ENCODE assay signal across 1 cellular context in the genomic region with DNA sequence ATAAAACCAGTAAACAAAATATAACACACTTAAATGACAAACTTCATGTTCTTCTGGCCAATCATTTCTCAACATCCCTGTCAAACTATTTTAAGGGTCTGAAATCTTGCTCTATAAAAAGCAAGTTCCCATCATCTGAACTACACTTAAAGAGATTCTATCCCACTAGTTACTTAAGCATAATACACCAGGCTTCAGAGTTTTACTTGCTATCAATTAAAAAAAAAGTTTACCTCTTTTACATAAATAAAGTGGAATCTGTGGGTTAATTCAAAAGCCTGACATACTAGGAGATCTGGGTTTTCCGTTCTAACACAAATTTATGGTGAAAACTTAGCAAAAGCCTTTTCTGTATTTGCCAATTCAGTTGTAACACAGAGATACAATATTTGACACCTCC.
TF ChIP-seq lines count a peak whose summit lies in the region.

No MANE protein-coding gene starts in this region.

TF ChIP-seq in K562, 482 proteins besides CTCF, POLR2A, EP300 and RAD21 (continued from another document):
- TF ChIP-seq, protein P1, sequence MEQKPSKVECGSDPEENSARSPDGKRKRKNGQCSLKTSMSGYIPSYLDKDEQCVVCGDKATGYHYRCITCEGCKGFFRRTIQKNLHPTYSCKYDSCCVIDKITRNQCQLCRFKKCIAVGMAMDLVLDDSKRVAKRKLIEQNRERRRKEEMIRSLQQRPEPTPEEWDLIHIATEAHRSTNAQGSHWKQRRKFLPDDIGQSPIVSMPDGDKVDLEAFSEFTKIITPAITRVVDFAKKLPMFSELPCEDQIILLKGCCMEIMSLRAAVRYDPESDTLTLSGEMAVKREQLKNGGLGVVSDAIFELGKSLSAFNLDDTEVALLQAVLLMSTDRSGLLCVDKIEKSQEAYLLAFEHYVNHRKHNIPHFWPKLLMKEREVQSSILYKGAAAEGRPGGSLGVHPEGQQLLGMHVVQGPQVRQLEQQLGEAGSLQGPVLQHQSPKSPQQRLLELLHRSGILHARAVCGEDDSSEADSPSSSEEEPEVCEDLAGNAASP (IDR thresholded peaks at IDR 0.05) = no peak
- TF ChIP-seq MTA2 (IDR thresholded peaks at IDR 0.05; ENCODE audit: low read depth) = no peak
- no peak for TF ChIP-seq SMC3 (conservative IDR thresholded peaks at IDR 0.05; ENCODE audit: insufficient read depth, low read depth, low read length)
- TF ChIP-seq SRSF1 (IDR thresholded peaks at IDR 0.05; ENCODE audit: low read depth, low read length) = no peak
- no peak for TF ChIP-seq ERF (CRISPR knock-in tag; IDR thresholded peaks at IDR 0.05)
- TF ChIP-seq SIRT6 (IDR thresholded peaks at IDR 0.05; ENCODE audit: low read depth, low read length) = no peak
- TF ChIP-seq RBBP5 (IDR thresholded peaks at IDR 0.05; ENCODE audit: borderline replicate concordance, insufficient read depth, low read length, poor library complexity, severe bottlenecking) = no peak
- TF ChIP-seq RBM22 (IDR thresholded peaks at IDR 0.05; ENCODE audit: low read depth, low read length, poor library complexity, severe bottlenecking) = no peak
- no peak for TF ChIP-seq ZEB2 (IDR thresholded peaks at IDR 0.05)
- TF ChIP-seq DACH1 (IDR thresholded peaks at IDR 0.05; ENCODE audit: partially characterized antibody) = no peak
- TF ChIP-seq PML (IDR thresholded peaks at IDR 0.05; ENCODE audit: low read length) = no peak
- TF ChIP-seq FUS (optimal IDR thresholded peaks at IDR 0.05; ENCODE audit: low read depth, low read length) = no peak
- TF ChIP-seq CBX8 (IDR thresholded peaks at IDR 0.05; ENCODE audit: borderline replicate concordance, extremely low read depth, low read depth, low read length, poor library complexity, severe bottlenecking) = no peak
